Comparison of ENCODE assay signal across 11 cellular contexts in genomic region chr1:42214447-42214871, GRCh38. TPM values are rescaled to one million over a fixed set of nuclear protein-coding genes. Genes with fewer than 3 reads are reported as not detected.
DNase-seq lines count a peak whose midpoint lies in the region; ATAC-seq and TF ChIP-seq lines count a peak whose summit lies in the region.
"Had no signal": no experiment of that assay in that cellular context is flagged by ENCODE, and none has a peak within 500 bp of the region (broad histone marks: within the 10 kb centered on the region; RNA-seq: fewer than 3 reads in every experiment).

No MANE protein-coding gene starts in this region.

- H3K4me3 ChIP-seq in fibroblast of pulmonary artery (replicated peaks; ENCODE audit: low read depth, low read length) (no peak overlapping the region), skeletal muscle cell (ENCODE audit: low read depth, low read length) (no peak overlapping the region)

- peak overlapping the region in 2 of 3 experiments; percentile 5 to 29; a peak in 1 of 7 replicates for H3K27ac Mint-ChIP-seq in H9
- H3K27ac Mint-ChIP-seq: activated CD4-positive, alpha-beta T cell treated with anti-CD3 and anti-CD28 coated beads for 36 hours had no signal

- peaks cover 5 to 12% (median 11%) of the 10 kb centered on the region in 3 experiments; a peak in 6 of 7 replicates for H3K36me3 Mint-ChIP-seq in H9 (ENCODE audit: insufficient read depth in 1 of 3, low read depth in 3 of 3)

- no peak overlapping the region for H3K18ac ChIP-seq in H9 (ENCODE audit: insufficient read length, low read depth, low read length)

- H2BK20ac ChIP-seq in H9 (ENCODE audit: low read depth, low read length, poor library complexity, severe bottlenecking), result no peak overlapping the region

- no peaks in the 10 kb centered on the region for H3K27me3 ChIP-seq in H9 (ENCODE audit: insufficient read depth, low read length)

- H2BK5ac ChIP-seq in H9 (ENCODE audit: insufficient read length, low read length), result no peak overlapping the region

- H2AFZ ChIP-seq in H9 (ENCODE audit: low read length), result no peak overlapping the region

- WGBS in H9 (ENCODE audit: extremely low coverage, insufficient read length, low lambda C conversion rate), result no CpG with 5 or more reads among the region's 1 CpG

- no peak overlapping the region for H2BK15ac ChIP-seq in H9 (ENCODE audit: low read depth, low read length)

- H3K4me3 Mint-ChIP-seq in H9, result no peak overlapping the region
- H3K4me3 Mint-ChIP-seq: activated CD4-positive, alpha-beta T cell treated with anti-CD3 and anti-CD28 coated beads for 36 hours had no signal

- H2BK12ac ChIP-seq in H9 (ENCODE audit: insufficient read length, low read depth, low read length), result no peak overlapping the region

- H3K4me1 ChIP-seq in H9 (ENCODE audit: insufficient read depth, low read length), result peaks cover 5% of the 10 kb centered on the region; the same call in 1 of the 2 replicates

- TF ChIP-seq CTCF in H9 (conservative IDR thresholded peaks at IDR 0.05) (no peak), fibroblast of pulmonary artery (IDR thresholded peaks at IDR 0.05; ENCODE audit: low read length, missing control alignments) (no peak)

- no peak overlapping the region for H2BK120ac ChIP-seq in H9 (ENCODE audit: low read depth, low read length, poor library complexity, severe bottlenecking)

- no peak overlapping the region for H2AK5ac ChIP-seq in H9 (ENCODE audit: insufficient read length, low read length)

- no peak for ATAC-seq in HG02678 (IDR thresholded peaks at IDR 0.05; ENCODE audit: unreplicated experiment)
- ATAC-seq: activated CD4-positive, alpha-beta T cell treated with anti-CD3 and anti-CD28 coated beads for 36 hours had no signal

- H3K79me2 ChIP-seq in H9 (ENCODE audit: insufficient read depth, low read length), result peaks cover 3% of the 10 kb centered on the region; the same call in 1 of the 2 replicates

- no peak overlapping the region for H3T11ph ChIP-seq in H9 (ENCODE audit: low read length)

- H3K4me1 Mint-ChIP-seq in H9, result peaks cover 45 to 51% of the 10 kb centered on the region in 2 experiments

- peaks cover 11% of the 10 kb centered on the region for H3K79me1 ChIP-seq in H9 (ENCODE audit: insufficient read depth, low read depth, low read length, poor library complexity, severe bottlenecking)

- no peak overlapping the region for H3K14ac ChIP-seq in H9 (ENCODE audit: insufficient read depth, low read length)

- no peaks in the 10 kb centered on the region for H3K27me3 Mint-ChIP-seq in H9 (ENCODE audit: low read depth)
- H3K27me3 Mint-ChIP-seq: activated CD4-positive, alpha-beta T cell treated with anti-CD3 and anti-CD28 coated beads for 36 hours had no signal

- H3K9ac ChIP-seq in H9 (ENCODE audit: extremely low read depth, insufficient read length, low read length), result no peak overlapping the region

- no peaks in the 10 kb centered on the region for H3K9me3 ChIP-seq in H9 (ENCODE audit: control insufficient read depth, low read depth, low read length)

- no peak overlapping the region for H3K23ac ChIP-seq in H9 (ENCODE audit: insufficient read length, low read depth, low read length)

- H3K9me3 Mint-ChIP-seq in H9, result no peaks in the 10 kb centered on the region

- H3K4ac ChIP-seq in H9 (ENCODE audit: low read depth, low read length), result no peak overlapping the region

- no peak overlapping the region for H4K8ac ChIP-seq in H9 (replicated peaks; ENCODE audit: insufficient read length, low read depth, low read length)

- H4K20me1 ChIP-seq in H9 (ENCODE audit: control insufficient read depth, insufficient read depth, insufficient read length), result no peaks in the 10 kb centered on the region

- no peak overlapping the region for H3K27ac ChIP-seq in H9 (ENCODE audit: insufficient read length, low read depth, low read length)

- H4K91ac ChIP-seq in H9 (ENCODE audit: insufficient read length, low read depth, low read length), result no peak overlapping the region

- no peak overlapping the region for H3K4me2 ChIP-seq in H9 (ENCODE audit: insufficient read depth, insufficient read length, low read length)

- DNase-seq in H9, result no peak
- peak; percentile 86 for DNase-seq in fibroblast of pulmonary artery (ENCODE audit: low read depth)
- DNase-seq in skeletal muscle cell (ENCODE audit: low read depth), result peak; percentile 81
- no peak for DNase-seq in stimulated activated CD4-positive, alpha-beta T cell treated with anti-CD3 and anti-CD28 coated beads, Interleukin-4, amount 100 ng/mL, for 1 hour
- no peak for DNase-seq in middle frontal gyrus (ENCODE audit: extremely low spot score, low spot score)
- no peak for DNase-seq in stimulated activated CD8-positive, alpha-beta memory T cell treated with anti-CD3 and anti-CD28 coated beads, Interleukin-4, amount 100 ng/mL, for 48 hours
- DNase-seq: activated CD4-positive, alpha-beta T cell treated with anti-CD3 and anti-CD28 coated beads for 36 hours; head of caudate nucleus; stimulated activated CD4-positive, alpha-beta T cell treated with anti-CD3 and anti-CD28 coated beads, Interleukin-4, amount 100 ng/mL, for 4 hours had no signal

- H4K5ac ChIP-seq in H9 (ENCODE audit: insufficient read length, low read depth, low read length), result no peak overlapping the region

- no peak overlapping the region for H3K56ac ChIP-seq in H9 (ENCODE audit: insufficient read length, low read depth, low read length)

- no peaks in the 10 kb centered on the region for H3K23me2 ChIP-seq in H9 (ENCODE audit: insufficient read length, low read depth, low read length, poor library complexity, severe bottlenecking)

TF ChIP-seq in PFSK-1, 5 proteins besides CTCF, POLR2A, EP300 and RAD21:
- no peak for TF ChIP-seq TAF1 (IDR thresholded peaks at IDR 0.05; ENCODE audit: borderline replicate concordance, insufficient read depth, low read length)
- TF ChIP-seq SIN3A (IDR thresholded peaks at IDR 0.05; ENCODE audit: borderline replicate concordance, insufficient read depth, low read length), result 0 out of 2 replicates have a peak, but pooled peaks have one; percentile 43

RNA-seq across cellular contexts. Expression of gene GUCA2A, which starts 49.9 kb away (rescaled TPM):
- total RNA-seq in H9 (2021), result not detected in 2 replicates
- polyA plus RNA-seq in PFSK-1 (2012; ENCODE audit: insufficient read length, low read depth), result not detected
- total RNA-seq: activated CD4-positive, alpha-beta T cell treated with anti-CD3 and anti-CD28 coated beads for 36 hours had no signal

Comparison
In these comparisons a context has a peak if more than half of its experiments do, and no peak if none do; other contexts are left out.
1. DNase-seq: peak in fibroblast of pulmonary artery (single experiment) and skeletal muscle cell (single experiment); none in H9 (single experiment), stimulated activated CD4-positive, alpha-beta T cell treated with anti-CD3 and anti-CD28 coated beads, Interleukin-4, amount 100 ng/mL, for 1 hour (single experiment), middle frontal gyrus (single experiment) and stimulated activated CD8-positive, alpha-beta memory T cell treated with anti-CD3 and anti-CD28 coated beads, Interleukin-4, amount 100 ng/mL, for 48 hours (single experiment).